Comparison of ENCODE assay signal across 7 cellular contexts in genomic region chr17:80861892-80862291, GRCh38.
DNase-seq lines count a peak whose midpoint lies in the region; ATAC-seq and TF ChIP-seq lines count a peak whose summit lies in the region.

No MANE protein-coding gene starts in this region.

- TF ChIP-seq CTCF in dorsolateral prefrontal cortex (IDR thresholded peaks at IDR 0.05 in 54 of 56, conservative IDR thresholded peaks at IDR 0.05 in 2 of 56; ENCODE audit: low read depth in 1 of 56, partially characterized antibody in 56 of 56) = peak in 52 of 56 donors; percentile 12 to 66 (median 54)
- TF ChIP-seq CTCF in GM20000 (IDR thresholded peaks at IDR 0.05; ENCODE audit: extremely low read depth, missing control alignments) = no peak

- intact Hi-C loops in dorsolateral prefrontal cortex (cut with DNase I) = loop anchor here (10.0 kb wide), 3 partner anchors 113 to 407 kb away; partner anchors contain the start of gene RPTOR (in 1 of the 2)
- intact Hi-C loops in posterior cingulate gyrus (cut with DNase I) = no loop called here

- H3K4me1 Mint-ChIP-seq in stimulated activated naive B cell treated with anti-CD40 and anti-IgM and Interleukin-4, amounts not matched to agents 10 μg/mL and 1 μg/mL and 100 μg/mL, for 72 hours = peaks cover 11 to 22% of the 10 kb centered on the region in 2 donors

- H3K9me3 Mint-ChIP-seq in stimulated activated naive B cell treated with anti-CD40 and anti-IgM and Interleukin-4, amounts not matched to agents 10 μg/mL and 1 μg/mL and 100 μg/mL, for 72 hours = peaks cover 0 to 6% of the 10 kb centered on the region in 2 donors

- H3K4me3 Mint-ChIP-seq in stimulated activated naive B cell treated with anti-CD40 and anti-IgM and Interleukin-4, amounts not matched to agents 10 μg/mL and 1 μg/mL and 100 μg/mL, for 72 hours = no peak overlapping the region

- no peak overlapping the region for H3K4me3 ChIP-seq in dorsolateral prefrontal cortex

- DNase-seq in activated CD4-positive, alpha-beta T cell treated with anti-CD3 and anti-CD28 coated beads for 1 hour = peak; percentile 48
- DNase-seq in dorsolateral prefrontal cortex (peak; percentile 59 to 79 (median 72)), posterior cingulate gyrus (peak; percentile 53 to 96 (median 67)), GM20000 (ENCODE audit: low spot score) (no peak), NCI-H774 (lab: John Stamatoyannopoulos, UW) (no peak)
- DNase-seq in stimulated activated naive B cell treated with anti-CD40 and anti-IgM and Interleukin-4, amounts not matched to agents 10 μg/mL and 1 μg/mL and 100 μg/mL, for 72 hours = no peak

- H3K27me3 Mint-ChIP-seq in stimulated activated naive B cell treated with anti-CD40 and anti-IgM and Interleukin-4, amounts not matched to agents 10 μg/mL and 1 μg/mL and 100 μg/mL, for 72 hours = no peaks in the 10 kb centered on the region

- H3K27ac ChIP-seq in KOPT-K1 (ENCODE audit: low read depth, low read length, poor library complexity, severe bottlenecking) = peak overlapping the region; percentile 77
- peak overlapping the region in 19 of 59 donors; percentile 11 to 70 (median 44) for H3K27ac ChIP-seq in dorsolateral prefrontal cortex

- no peak for ATAC-seq in stimulated activated naive B cell treated with anti-CD40 and anti-IgM and Interleukin-4, amounts not matched to agents 10 μg/mL and 1 μg/mL and 100 μg/mL, for 72 hours (replicated peaks)

- H3K36me3 ChIP-seq in KOPT-K1 (ENCODE audit: insufficient read depth, low read length) = peaks cover 67% of the 10 kb centered on the region

- no peaks in the 10 kb centered on the region for H3K27me3 ChIP-seq in dorsolateral prefrontal cortex

- no peaks in the 10 kb centered on the region for H3K9me3 ChIP-seq in KOPT-K1 (ENCODE audit: insufficient read depth, low read length, poor library complexity, severe bottlenecking)

- H3K36me3 Mint-ChIP-seq in stimulated activated naive B cell treated with anti-CD40 and anti-IgM and Interleukin-4, amounts not matched to agents 10 μg/mL and 1 μg/mL and 100 μg/mL, for 72 hours = peaks cover 54 to 64% of the 10 kb centered on the region in 2 donors

- H3K27ac Mint-ChIP-seq in stimulated activated naive B cell treated with anti-CD40 and anti-IgM and Interleukin-4, amounts not matched to agents 10 μg/mL and 1 μg/mL and 100 μg/mL, for 72 hours = no peak overlapping the region

Comparison
In these comparisons a context has a peak if more than half of its experiments do, and no peak if none do; other contexts are left out.
1. DNase-seq: peak in activated CD4-positive, alpha-beta T cell treated with anti-CD3 and anti-CD28 coated beads for 1 hour (single experiment), dorsolateral prefrontal cortex (10 of 10) and posterior cingulate gyrus (10 of 10); none in stimulated activated naive B cell treated with anti-CD40 and anti-IgM and Interleukin-4, amounts not matched to agents 10 μg/mL and 1 μg/mL and 100 μg/mL, for 72 hours (single experiment), GM20000 (single experiment) and NCI-H774 (single experiment).